8 cellular contexts compared by ENCODE assay signal in the genomic region with DNA sequence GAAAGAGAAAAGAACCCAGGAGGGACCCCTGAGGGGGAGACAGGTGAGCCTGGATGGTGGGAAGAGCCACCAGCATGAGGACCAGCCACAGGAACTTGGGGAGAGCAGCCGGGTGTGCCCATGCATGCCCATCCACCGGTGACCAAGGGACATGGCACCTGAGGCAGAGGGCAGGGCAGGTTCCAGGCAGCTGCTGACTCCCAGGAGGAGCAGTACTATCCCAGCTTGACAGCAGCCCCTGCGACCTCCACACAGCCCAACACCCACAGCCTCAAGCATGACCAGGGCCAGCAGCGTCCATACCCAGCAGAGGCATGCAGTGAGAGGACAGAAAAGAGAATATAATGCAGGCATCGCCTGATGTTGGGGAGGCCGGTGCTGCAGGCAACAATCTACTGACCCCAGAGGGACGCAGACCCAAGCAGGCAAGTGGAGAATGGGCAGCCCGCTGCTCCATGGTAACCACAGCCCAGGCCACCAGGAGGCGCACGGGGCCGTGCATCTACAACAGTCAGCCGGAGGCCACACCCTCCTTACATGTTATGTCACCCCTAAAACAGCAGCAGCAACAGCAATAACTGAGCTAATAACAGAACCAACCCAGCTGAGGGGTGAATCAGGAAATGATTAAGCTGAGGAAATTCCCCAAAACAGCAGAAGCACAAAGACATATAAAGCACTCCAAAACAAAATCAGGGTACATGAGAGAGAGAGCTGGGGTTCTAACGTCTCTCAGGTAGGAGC. TPM values are rescaled to one million over a fixed set of nuclear protein-coding genes. Genes with fewer than 3 reads are reported as not detected.
A peak's percentile ranks its signal among the peaks of the same experiment; 100 is the strongest.
DNase-seq lines count a peak whose midpoint lies in the region; ATAC-seq, FAIRE-seq and TF ChIP-seq lines count a peak whose summit lies in the region.

No MANE protein-coding gene starts in this region.

- H3K4me1 Mint-ChIP-seq in activated T-cell treated with anti-CD3 and anti-CD28 coated beads, Interleukin-2, amount 50 U/mL, for 72 hours (ENCODE audit: low read depth): peaks cover 18% of the 10 kb centered on the region

- H3K4me1 ChIP-seq in neutrophil (ENCODE audit: control insufficient read depth in 1 of 2, insufficient read depth in 1 of 2, low read depth in 1 of 2, low read length in 1 of 2): peaks cover 10 to 12% of the 10 kb centered on the region in 2 experiments

- H3K4me3 Mint-ChIP-seq in activated T-cell treated with anti-CD3 and anti-CD28 coated beads, Interleukin-2, amount 50 U/mL, for 72 hours: peak overlapping the region; percentile 2 to 59

- no peak for FAIRE-seq in RCC 7860 (lab: Jason Lieb, UNC)

- H3K27me3 Mint-ChIP-seq in activated T-cell treated with anti-CD3 and anti-CD28 coated beads, Interleukin-2, amount 50 U/mL, for 72 hours (ENCODE audit: low read depth): no peaks in the 10 kb centered on the region

- H3K27ac Mint-ChIP-seq in activated T-cell treated with anti-CD3 and anti-CD28 coated beads, Interleukin-2, amount 50 U/mL, for 72 hours: peak overlapping the region; percentile 27

- H3K27ac ChIP-seq in neutrophil: peak overlapping the region; percentile 30

- H3K9me3 Mint-ChIP-seq in activated T-cell treated with anti-CD3 and anti-CD28 coated beads, Interleukin-2, amount 50 U/mL, for 72 hours: no peaks in the 10 kb centered on the region

- H3K4me3 ChIP-seq in neutrophil (ENCODE audit: low read depth in 1 of 2, low read length in 1 of 2): no peak overlapping the region

- ATAC-seq in GM18873 (IDR thresholded peaks at IDR 0.05; ENCODE audit: low FRiP score, unreplicated experiment): peak; percentile 89
- peak; percentile 93 for ATAC-seq in HG03103 (IDR thresholded peaks at IDR 0.05; ENCODE audit: low read depth, unreplicated experiment)
- peak; percentile 98 for ATAC-seq in activated T-cell treated with anti-CD3 and anti-CD28 coated beads, Interleukin-2, amount 50 U/mL, for 72 hours (replicated peaks in 1 of 2)

- no peaks in the 10 kb centered on the region for H3K9me3 ChIP-seq in neutrophil

- H3K36me3 ChIP-seq in neutrophil: peaks cover 26% of the 10 kb centered on the region

- no peaks in the 10 kb centered on the region for H3K27me3 ChIP-seq in neutrophil

- peaks cover 0 to 2% of the 10 kb centered on the region in 2 donors for H3K36me3 Mint-ChIP-seq in activated T-cell treated with anti-CD3 and anti-CD28 coated beads, Interleukin-2, amount 50 U/mL, for 72 hours (ENCODE audit: insufficient read depth in 2 of 2)

- TF ChIP-seq CTCF in AG09319 (IDR thresholded peaks at IDR 0.05; ENCODE audit: low read depth, low read length): peak; percentile 99
- TF ChIP-seq CTCF in neutrophil (IDR thresholded peaks at IDR 0.05): peak; percentile 91

- DNase-seq in AG09319 (ENCODE audit: extremely low read depth, low read depth) (peak; percentile 55), RCC 7860 (ENCODE audit: low spot score) (peak; percentile 44), fibroblast of peridontal ligament (ENCODE audit: extremely low read depth) (peak; percentile 82), stromal cell of bone marrow (ENCODE audit: low read depth) (peak; percentile 77)
- peak; percentile 86 to 89 for DNase-seq in activated T-cell treated with anti-CD3 and anti-CD28 coated beads, Interleukin-2, amount 50 U/mL, for 72 hours

RNA-seq across cellular contexts. Expression of gene ANKMY1, which starts 44.1 kb away (rescaled TPM):
- total RNA-seq in activated T-cell treated with anti-CD3 and anti-CD28 coated beads, Interleukin-2, amount 50 U/mL, for 72 hours: 10 to 100 TPM; 31.6 to 44.9 TPM

RNA-seq across cellular contexts. Expression of gene DUSP28, which starts 46.4 kb away (rescaled TPM):
- total RNA-seq in activated T-cell treated with anti-CD3 and anti-CD28 coated beads, Interleukin-2, amount 50 U/mL, for 72 hours: 1 to 10 TPM; 7.1 to 7.3 TPM

RNA-seq across cellular contexts. Expression of gene RNPEPL1, which starts 54.6 kb away (rescaled TPM):
- total RNA-seq in activated T-cell treated with anti-CD3 and anti-CD28 coated beads, Interleukin-2, amount 50 U/mL, for 72 hours: 10 to 100 TPM; 74.0 to 77.3 TPM
